27 cellular contexts compared by ENCODE assay signal in the genomic region with DNA sequence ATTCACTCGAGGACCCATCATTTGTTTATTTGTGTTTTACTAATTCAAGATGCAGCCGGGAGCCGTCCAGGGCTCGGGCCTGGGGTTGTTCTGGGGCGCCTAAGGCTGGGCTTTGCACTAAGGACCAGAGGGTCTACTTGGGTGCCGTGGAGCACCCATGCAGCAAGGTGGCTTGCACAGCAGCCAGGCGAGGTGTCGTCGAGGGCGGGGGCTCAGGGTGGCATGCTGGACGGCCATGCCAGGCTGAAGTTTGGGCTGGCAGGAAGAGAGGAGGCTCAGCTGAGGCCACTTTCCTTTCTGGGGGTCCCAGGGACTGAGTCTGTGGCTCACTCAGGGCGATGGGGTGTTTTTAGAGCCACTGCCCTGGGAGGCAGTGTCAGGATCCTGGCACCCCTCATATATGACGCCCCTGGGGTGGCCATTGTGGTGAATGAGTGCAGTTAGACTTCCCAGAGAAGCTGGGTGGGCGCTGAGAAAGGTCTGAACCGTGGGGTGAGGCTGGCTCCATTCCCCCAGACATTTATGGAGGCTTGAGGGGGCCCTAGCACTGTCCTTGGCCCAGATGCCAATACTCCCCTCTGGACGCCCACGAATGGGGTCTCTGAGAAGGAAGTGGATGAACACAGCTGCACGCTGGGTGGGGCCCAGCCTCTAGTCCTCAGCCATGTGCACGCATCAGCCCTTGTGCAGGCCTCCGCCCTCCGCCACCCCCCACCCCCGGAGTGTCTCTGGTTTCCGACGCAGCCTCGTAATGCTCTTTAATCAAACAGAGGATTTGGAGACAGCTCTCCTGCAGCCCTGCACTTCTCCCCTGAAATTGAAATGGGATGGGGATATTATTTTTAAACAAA. TPM values are rescaled to one million over a fixed set of nuclear protein-coding genes. Genes with fewer than 3 reads are reported as not detected.
A peak's percentile ranks its signal among the peaks of the same experiment; 100 is the strongest.
DNase-seq lines count a peak whose midpoint lies in the region; ATAC-seq and TF ChIP-seq lines count a peak whose summit lies in the region.
"Had no signal": no experiment of that assay in that cellular context is flagged by ENCODE, and none has a peak within 500 bp of the region (broad histone marks: within the 10 kb centered on the region; RNA-seq: fewer than 3 reads in every experiment).

No MANE protein-coding gene starts in this region.

- no peaks in the 10 kb centered on the region for H3K27me3 ChIP-seq in adrenal gland
- H3K27me3 ChIP-seq: pancreas, Peyer's patch, right atrium auricular region had no signal

- H3K27me3 Mint-ChIP-seq in nephron (ENCODE audit: low read depth) (peaks cover 14% of the 10 kb centered on the region), type B pancreatic cell (peaks cover 21% of the 10 kb centered on the region)
- H3K27me3 Mint-ChIP-seq: activated naive CD4-positive, alpha-beta T cell treated with anti-CD3 and anti-CD28 coated beads, Interleukin-2, amount 50 U/mL, for 24 hours had no signal

- H3K9me3 Mint-ChIP-seq in nephron = no peaks in the 10 kb centered on the region
- H3K9me3 Mint-ChIP-seq in type B pancreatic cell = no peaks in the 10 kb centered on the region
- H3K9me3 Mint-ChIP-seq: activated naive CD4-positive, alpha-beta T cell treated with anti-CD3 and anti-CD28 coated beads, Interleukin-2, amount 50 U/mL, for 24 hours; activated T-helper 17 cell treated with anti-CD3 and anti-CD28 coated beads, Interleukin-2, amount 50 U/mL, for 72 hours; naive thymus-derived CD8-positive, alpha-beta T cell had no signal

- H3K27ac Mint-ChIP-seq in nephron (peak overlapping the region in 2 of 3 experiments; percentile 86 to 90), type B pancreatic cell (peak overlapping the region; percentile 56)
- H3K27ac Mint-ChIP-seq: activated naive CD4-positive, alpha-beta T cell treated with anti-CD3 and anti-CD28 coated beads, Interleukin-2, amount 50 U/mL, for 24 hours; activated T-helper 17 cell treated with anti-CD3 and anti-CD28 coated beads, Interleukin-2, amount 50 U/mL, for 72 hours; naive thymus-derived CD8-positive, alpha-beta T cell had no signal

- no peaks in the 10 kb centered on the region for H3K9me3 ChIP-seq in adrenal gland (replicated peaks in 1 of 3)
- H3K9me3 ChIP-seq: pancreas, Peyer's patch, right atrium auricular region had no signal

- H3K36me3 ChIP-seq in adrenal gland (replicated peaks in 1 of 2) = peaks cover 0 to 81% of the 10 kb centered on the region in 2 donors
- H3K36me3 ChIP-seq: pancreas, Peyer's patch, right atrium auricular region had no signal

- TF ChIP-seq POLR2A in adrenal gland (IDR thresholded peaks at IDR 0.05) = no peak

- H3K27ac ChIP-seq in adrenal gland = peak overlapping the region in 3 of 5 donors; percentile 0 to 84 (median 77)
- H3K27ac ChIP-seq: epithelial cell of prostate, pancreas, Peyer's patch, right atrium auricular region had no signal

- DNase-seq in NCI-H82 (lab: John Stamatoyannopoulos, UW) = peak; percentile 55
- DNase-seq in NCI-H82 treated with DMSO at 0.1 percent for 48 hours (lab: John Stamatoyannopoulos, UW; ENCODE audit: unreplicated experiment) = no peak
- DNase-seq in adrenal gland = no peak
- no peak for DNase-seq in type B pancreatic cell (ENCODE audit: extremely low spot score, unreplicated experiment)
- DNase-seq in effector CD8-positive, alpha-beta T cell (lab: John Stamatoyannopoulos, UW) = no peak
- DNase-seq in hippocampal formation (lab: John Stamatoyannopoulos, UW) = no peak
- DNase-seq: 8988T; activated CD4-positive, alpha-beta T cell treated with anti-CD3 and anti-CD28 coated beads for 4 hours; Calu3; effector CD4-positive, alpha-beta T cell; naive thymus-derived CD8-positive, alpha-beta T cell; NCI-H1105; NCI-H1930; NCI-H526; Peyer's patch; small intestine; stimulated activated CD4-positive, alpha-beta T cell treated with anti-CD3 and anti-CD28 coated beads, Interleukin-1b, Interleukin-23, amount 100 ng/mL, for 48 hours; stimulated activated naive CD8-positive, alpha-beta T cell treated with anti-CD3 and anti-CD28 coated beads, Interleukin-15, Interleukin-2, amounts not matched to agents 100 U/mL and 50 U/mL, for 24 hours had no signal

- H3K4me3 Mint-ChIP-seq in nephron (peak overlapping the region in 2 of 3 experiments; percentile 17 to 18), type B pancreatic cell (no peak overlapping the region)
- H3K4me3 Mint-ChIP-seq: activated naive CD4-positive, alpha-beta T cell treated with anti-CD3 and anti-CD28 coated beads, Interleukin-2, amount 50 U/mL, for 24 hours; activated T-helper 17 cell treated with anti-CD3 and anti-CD28 coated beads, Interleukin-2, amount 50 U/mL, for 72 hours; naive thymus-derived CD8-positive, alpha-beta T cell had no signal

- 71 to 86% (median 74%) methylated on average over 16 to 25 of the region's 25 CpGs for WGBS in adrenal gland, 4 donors

- H3K4me1 ChIP-seq in adrenal gland (replicated peaks in 1 of 2) = peaks cover 4 to 32% of the 10 kb centered on the region in 2 donors
- H3K4me1 ChIP-seq: pancreas, Peyer's patch, right atrium auricular region had no signal

- intact Hi-C loops in adrenal gland (cut with DNase I) = no loop called here

- no peak for ATAC-seq in GM19395 (IDR thresholded peaks at IDR 0.05; ENCODE audit: unreplicated experiment)
- ATAC-seq: activated T-helper 17 cell treated with anti-CD3 and anti-CD28 coated beads, Interleukin-2, amount 50 U/mL, for 72 hours; K562; naive thymus-derived CD8-positive, alpha-beta T cell; pancreas; stimulated activated naive CD8-positive, alpha-beta T cell treated with anti-CD3 and anti-CD28 coated beads, Interleukin-15, Interleukin-2, amounts not matched to agents 100 U/mL and 50 U/mL, for 24 hours had no signal

- no peaks in the 10 kb centered on the region for H3K36me3 Mint-ChIP-seq in nephron (ENCODE audit: low read depth)
- H3K36me3 Mint-ChIP-seq in type B pancreatic cell = no peaks in the 10 kb centered on the region
- H3K36me3 Mint-ChIP-seq: activated naive CD4-positive, alpha-beta T cell treated with anti-CD3 and anti-CD28 coated beads, Interleukin-2, amount 50 U/mL, for 24 hours; naive thymus-derived CD8-positive, alpha-beta T cell had no signal

- TF ChIP-seq CTCF in adrenal gland (IDR thresholded peaks at IDR 0.05) (no peak), nephron (IDR thresholded peaks at IDR 0.05; ENCODE audit: unreplicated experiment in 3 of 3) (no peak), type B pancreatic cell (conservative IDR thresholded peaks at IDR 0.05) (no peak)

- H3K4me1 Mint-ChIP-seq in nephron (peaks cover 55% of the 10 kb centered on the region), type B pancreatic cell (ENCODE audit: unreplicated experiment) (peaks cover 40% of the 10 kb centered on the region)
- H3K4me1 Mint-ChIP-seq: activated naive CD4-positive, alpha-beta T cell treated with anti-CD3 and anti-CD28 coated beads, Interleukin-2, amount 50 U/mL, for 24 hours; activated T-helper 17 cell treated with anti-CD3 and anti-CD28 coated beads, Interleukin-2, amount 50 U/mL, for 72 hours; naive thymus-derived CD8-positive, alpha-beta T cell had no signal

- H3K4me3 ChIP-seq in adrenal gland = no peak overlapping the region
- H3K4me3 ChIP-seq: K562, pancreas, Peyer's patch, right atrium auricular region had no signal

RNA-seq across cellular contexts. Expression of gene MEG3, which starts 11.3 kb away (rescaled TPM):
- total RNA-seq in adrenal gland (1,000 to 10,000 TPM in 3 of 8 donors, 100 to 1,000 TPM in 4, 10 to 100 TPM in 1; 86.6 to 1,883 (median 625) TPM), type B pancreatic cell (ENCODE audit: low replicate concordance) (0.68 and 0.74 TPM in 2 replicates)
- 1,000 to 10,000 TPM in 2 of 3 donors, 100 to 1,000 TPM in 1; 736 to 8,129 (median 5,263) TPM for polyA plus RNA-seq in adrenal gland
- total RNA-seq: activated T-helper 17 cell treated with anti-CD3 and anti-CD28 coated beads, Interleukin-2, amount 50 U/mL, for 72 hours; Calu3; H4; naive thymus-derived CD8-positive, alpha-beta T cell had no signal
- polyA plus RNA-seq: naive thymus-derived CD8-positive, alpha-beta T cell had no signal

Comparison
In these comparisons a context has a peak if more than half of its experiments do, and no peak if none do; other contexts are left out.
1. RNA of gene MEG3, which starts 11.3 kb away (total RNA-seq): 86.6 to 1,883 TPM in adrenal gland; 0.68 to 0.74 TPM in type B pancreatic cell; every median in the first group is over 10 times any median in the second.